ENCODE assay signal across 15 cellular contexts in genomic region chr5:126100767-126101166, GRCh38.
DNase-seq lines count a peak whose midpoint lies in the region; ATAC-seq, FAIRE-seq and TF ChIP-seq lines count a peak whose summit lies in the region.
"Had no signal": no experiment of that assay in that cellular context is flagged by ENCODE, and none has a peak within 500 bp of the region (broad histone marks: within the 10 kb centered on the region; RNA-seq: fewer than 3 reads in every experiment).

No MANE protein-coding gene starts in this region.

- H3K27me3 ChIP-seq in keratinocyte (ENCODE audit: control insufficient read depth, extremely low read depth, insufficient read depth, low read length) (no peaks in the 10 kb centered on the region), tibial artery (no peaks in the 10 kb centered on the region)

- H3K9me1 ChIP-seq in keratinocyte (ENCODE audit: control insufficient read depth, extremely low read depth, insufficient read depth, low read length): no peaks in the 10 kb centered on the region

- no peak overlapping the region for H3K27ac Mint-ChIP-seq in WTC11
- H3K27ac Mint-ChIP-seq: activated CD4-positive, alpha-beta T cell treated with anti-CD3 and anti-CD28 coated beads, Interleukin-2, amount 10 ng/mL, durations not matched to agents 24 days and 14 days; activated naive CD4-positive, alpha-beta T cell treated with anti-CD3 and anti-CD28 coated beads, Interleukin-2, amount 50 U/mL, for 24 hours had no signal

- FAIRE-seq in keratinocyte (lab: Jason Lieb, UNC): no peak

- H3K9ac ChIP-seq in keratinocyte (ENCODE audit: control insufficient read depth, extremely low read depth, insufficient read depth, low read length): no peak overlapping the region

- H3K4me3 ChIP-seq in AG10803 (ENCODE audit: low read length) (no peak overlapping the region), keratinocyte (ENCODE audit: control insufficient read depth in 2 of 3, extremely low read depth in 1 of 3, insufficient read depth in 2 of 3, low read depth in 1 of 3, low read length in 3 of 3) (no peak overlapping the region), tibial artery (no peak overlapping the region)
- H3K4me3 ChIP-seq: prostate gland had no signal

- POLR2A ChIA-PET in WTC11 (lab: Charles Lee): no interaction called here

- ATAC-seq in WTC11: peak; percentile 61
- no peak for ATAC-seq in GM19324 (IDR thresholded peaks at IDR 0.05; ENCODE audit: low FRiP score, unreplicated experiment)
- no peak for ATAC-seq in GM21619 (IDR thresholded peaks at IDR 0.05; ENCODE audit: unreplicated experiment)
- ATAC-seq: left colon had no signal

- H2AFZ ChIP-seq in keratinocyte (ENCODE audit: control insufficient read depth, low read length): no peak overlapping the region

- DNase-seq in AG10803 (ENCODE audit: low read depth) (no peak), GM13977 (ENCODE audit: low spot score) (no peak), WTC11 (ENCODE audit: low spot score) (peak; percentile 15), keratinocyte (ENCODE audit: low read depth, low spot score) (no peak), tibial artery (no peak), HUDEP-2 (lab: John Stamatoyannopoulos, UW; ENCODE audit: unreplicated experiment in 76 of 76) (no peak)
- DNase-seq: activated CD4-positive, alpha-beta T cell treated with anti-CD3 and anti-CD28 coated beads, Interleukin-2, amount 10 ng/mL, durations not matched to agents 24 days and 14 days; EL; SHP77 had no signal

- peaks cover 11% of the 10 kb centered on the region for H3K36me3 Mint-ChIP-seq in WTC11
- H3K36me3 Mint-ChIP-seq: activated naive CD4-positive, alpha-beta T cell treated with anti-CD3 and anti-CD28 coated beads, Interleukin-2, amount 50 U/mL, for 24 hours had no signal

- H3K4me1 Mint-ChIP-seq in WTC11: peaks cover 9% of the 10 kb centered on the region
- H3K4me1 Mint-ChIP-seq: activated CD4-positive, alpha-beta T cell treated with anti-CD3 and anti-CD28 coated beads, Interleukin-2, amount 10 ng/mL, durations not matched to agents 24 days and 14 days; activated naive CD4-positive, alpha-beta T cell treated with anti-CD3 and anti-CD28 coated beads, Interleukin-2, amount 50 U/mL, for 24 hours had no signal

- in situ Hi-C loops in GM13977 (cut with MboI; ENCODE audit: low pct_unique_long_range_greater_than_20kb, low sequenced_read_pairs, unreplicated experiment): no loop called here

- H3K9me3 Mint-ChIP-seq in WTC11: peaks cover 18% of the 10 kb centered on the region
- H3K9me3 Mint-ChIP-seq: activated CD4-positive, alpha-beta T cell treated with anti-CD3 and anti-CD28 coated beads, Interleukin-2, amount 10 ng/mL, durations not matched to agents 24 days and 14 days had no signal

- H3K79me2 ChIP-seq in keratinocyte (ENCODE audit: control insufficient read depth, insufficient read depth, low read length): no peaks in the 10 kb centered on the region

- CTCF ChIA-PET in WTC11 (lab: Charles Lee): no interaction called here

- H3K27ac ChIP-seq in keratinocyte (ENCODE audit: control insufficient read depth, insufficient read depth, low read length) (no peak overlapping the region), tibial artery (no peak overlapping the region)
- H3K27ac ChIP-seq: HL-60, prostate gland had no signal

- H3K4me1 ChIP-seq in keratinocyte (ENCODE audit: control insufficient read depth, extremely low read depth, insufficient read depth, low read length): peaks cover 6% of the 10 kb centered on the region
- no peaks in the 10 kb centered on the region for H3K4me1 ChIP-seq in tibial artery
- H3K4me1 ChIP-seq: prostate gland had no signal

- dilution Hi-C loops in keratinocyte (cut with MboI; ENCODE audit: extremely low pct_ligation_motif_present, low sequenced_read_pairs): no loop called here

- H3K9me3 ChIP-seq in keratinocyte (ENCODE audit: control insufficient read depth, low read depth, low read length): no peaks in the 10 kb centered on the region
- no peaks in the 10 kb centered on the region for H3K9me3 ChIP-seq in tibial artery
- H3K9me3 ChIP-seq: prostate gland had no signal

- H3K36me3 ChIP-seq in keratinocyte (ENCODE audit: control insufficient read depth in 2 of 2, extremely low read depth in 1 of 2, insufficient read depth in 2 of 2, low read length in 2 of 2): no peaks in the 10 kb centered on the region
- no peaks in the 10 kb centered on the region for H3K36me3 ChIP-seq in tibial artery
- H3K36me3 ChIP-seq: prostate gland had no signal

- TF ChIP-seq CTCF in AG10803 (conservative IDR thresholded peaks at IDR 0.05; ENCODE audit: low read length): peak; percentile 17
- TF ChIP-seq CTCF in GM13977 (IDR thresholded peaks at IDR 0.05; ENCODE audit: extremely low read depth, insufficient read depth, missing control alignments): peak; percentile 14
- TF ChIP-seq CTCF in WTC11 (IDR thresholded peaks at IDR 0.05): peak; percentile 55
- peak; percentile 20 to 42 (median 42) for TF ChIP-seq CTCF in keratinocyte (optimal IDR thresholded peaks at IDR 0.05 in 1 of 3, IDR thresholded peaks at IDR 0.05 in 1 of 3, conservative IDR thresholded peaks at IDR 0.05 in 1 of 3; ENCODE audit: extremely low read depth in 1 of 3, insufficient read depth in 2 of 3, low read length in 3 of 3)
- TF ChIP-seq CTCF in tibial artery (IDR thresholded peaks at IDR 0.05): no peak

- no peak overlapping the region for H3K4me3 Mint-ChIP-seq in WTC11
- H3K4me3 Mint-ChIP-seq: activated CD4-positive, alpha-beta T cell treated with anti-CD3 and anti-CD28 coated beads, Interleukin-2, amount 10 ng/mL, durations not matched to agents 24 days and 14 days; activated naive CD4-positive, alpha-beta T cell treated with anti-CD3 and anti-CD28 coated beads, Interleukin-2, amount 50 U/mL, for 24 hours had no signal

- no peaks in the 10 kb centered on the region for H4K20me1 ChIP-seq in keratinocyte (ENCODE audit: control insufficient read depth, extremely low read depth, insufficient read depth, low read length)

- intact Hi-C loops in tibial artery (cut with DNase I; ENCODE audit: low total_unique reads): no loop called here

- H3K4me2 ChIP-seq in keratinocyte (ENCODE audit: control insufficient read depth, extremely low read depth, insufficient read depth, low read depth, low read length): no peak overlapping the region

- H3K27me3 Mint-ChIP-seq in WTC11 (ENCODE audit: low read depth): no peaks in the 10 kb centered on the region
- H3K27me3 Mint-ChIP-seq: activated CD4-positive, alpha-beta T cell treated with anti-CD3 and anti-CD28 coated beads, Interleukin-2, amount 10 ng/mL, durations not matched to agents 24 days and 14 days; activated naive CD4-positive, alpha-beta T cell treated with anti-CD3 and anti-CD28 coated beads, Interleukin-2, amount 50 U/mL, for 24 hours had no signal

TF ChIP-seq in WTC11, 78 proteins besides CTCF, POLR2A, EP300 and RAD21:
- no peak for TF ChIP-seq MAX (CRISPR knock-in tag; IDR thresholded peaks at IDR 0.05)
- TF ChIP-seq ZNF281 (CRISPR knock-in tag; IDR thresholded peaks at IDR 0.05): no peak
- no peak for TF ChIP-seq E2F1 (CRISPR knock-in tag; IDR thresholded peaks at IDR 0.05)
- no peak for TF ChIP-seq HMGA2 (CRISPR knock-in tag; IDR thresholded peaks at IDR 0.05)
- TF ChIP-seq EMX1 (CRISPR knock-in tag; IDR thresholded peaks at IDR 0.05): no peak

Comparison
In these comparisons a context has a peak if more than half of its experiments do, and no peak if none do; other contexts are left out.
1. CTCF ChIP-seq: peak in AG10803 (single experiment), GM13977 (single experiment), WTC11 (single experiment) and keratinocyte (3 of 3); none in tibial artery (0 of 2).